In genomic region chr1:35530946-35531345, GRCh38 we compare ENCODE assay signal across 19 cellular contexts. TPM values are rescaled to one million over a fixed set of nuclear protein-coding genes. Genes with fewer than 3 reads are reported as not detected.
"Had no signal": no experiment of that assay in that cellular context is flagged by ENCODE, and none has a peak within 500 bp of the region (broad histone marks: within the 10 kb centered on the region; RNA-seq: fewer than 3 reads in every experiment).

No MANE protein-coding gene starts in this region.

- H3K9me3 ChIP-seq: esophagus muscularis mucosa, gastrocnemius medialis, neutrophil, suprapubic skin, tibial artery, upper lobe of left lung, uterus had no signal

- H3K4me3 Mint-ChIP-seq: immature natural killer cell; naive thymus-derived CD8-positive, alpha-beta T cell; stimulated activated effector memory CD8-positive, alpha-beta T cell treated with anti-CD3 and anti-CD28 coated beads, Interleukin-12 subunit alpha, Interleukin-12 subunit beta, amount 100 ng/mL, for 72 hours had no signal

- H3K4me3 ChIP-seq: dorsolateral prefrontal cortex, esophagus muscularis mucosa, gastrocnemius medialis, suprapubic skin, tibial artery, upper lobe of left lung, uterus had no signal

- H3K27ac Mint-ChIP-seq: immature natural killer cell; stimulated activated effector memory CD8-positive, alpha-beta T cell treated with anti-CD3 and anti-CD28 coated beads, Interleukin-12 subunit alpha, Interleukin-12 subunit beta, amount 100 ng/mL, for 72 hours had no signal

- H3K27me3 ChIP-seq: dorsolateral prefrontal cortex, esophagus muscularis mucosa, gastrocnemius medialis, neutrophil, suprapubic skin, tibial artery, upper lobe of left lung, uterus had no signal

- FAIRE-seq: endometrium, keratinocyte, small intestine had no signal

- DNase-seq: cortex of kidney; dorsolateral prefrontal cortex; effector CD8-positive, alpha-beta T cell; gastrocnemius medialis; immature natural killer cell; naive thymus-derived CD8-positive, alpha-beta T cell; small intestine; stimulated activated CD4-positive, alpha-beta T cell treated with anti-CD3 and anti-CD28 coated beads, Interleukin-4, amount 100 ng/mL, for 1 hour; stimulated activated CD8-positive, alpha-beta memory T cell treated with anti-CD3 and anti-CD28 coated beads, Interleukin-4, amount 100 ng/mL, for 48 hours; stimulated activated naive CD8-positive, alpha-beta T cell treated with anti-CD3 and anti-CD28 coated beads, Interleukin-15, Interleukin-2, amounts not matched to agents 100 U/mL and 50 U/mL, for 24 hours; tibial artery; upper lobe of left lung; uterus had no signal

- ATAC-seq: gastrocnemius medialis; naive thymus-derived CD8-positive, alpha-beta T cell; stimulated activated effector memory CD8-positive, alpha-beta T cell treated with anti-CD3 and anti-CD28 coated beads, Interleukin-12 subunit alpha, Interleukin-12 subunit beta, amount 100 ng/mL, for 72 hours; stimulated activated naive CD8-positive, alpha-beta T cell treated with anti-CD3 and anti-CD28 coated beads, Interleukin-15, Interleukin-2, amounts not matched to agents 100 U/mL and 50 U/mL, for 24 hours had no signal

- H3K36me3 ChIP-seq: uterus had no signal

- H3K27ac ChIP-seq: gastrocnemius medialis, neutrophil, suprapubic skin, tibial artery, upper lobe of left lung, uterus had no signal

- H3K4me1 ChIP-seq: uterus had no signal

- H3K27me3 Mint-ChIP-seq: naive thymus-derived CD8-positive, alpha-beta T cell had no signal

RNA-seq across cellular contexts. Expression of gene TFAP2E, which starts 42.2 kb away (rescaled TPM):
- total RNA-seq: gastrocnemius medialis had no signal
